Comparison of ENCODE assay signal across 8 cellular contexts in the genomic region with DNA sequence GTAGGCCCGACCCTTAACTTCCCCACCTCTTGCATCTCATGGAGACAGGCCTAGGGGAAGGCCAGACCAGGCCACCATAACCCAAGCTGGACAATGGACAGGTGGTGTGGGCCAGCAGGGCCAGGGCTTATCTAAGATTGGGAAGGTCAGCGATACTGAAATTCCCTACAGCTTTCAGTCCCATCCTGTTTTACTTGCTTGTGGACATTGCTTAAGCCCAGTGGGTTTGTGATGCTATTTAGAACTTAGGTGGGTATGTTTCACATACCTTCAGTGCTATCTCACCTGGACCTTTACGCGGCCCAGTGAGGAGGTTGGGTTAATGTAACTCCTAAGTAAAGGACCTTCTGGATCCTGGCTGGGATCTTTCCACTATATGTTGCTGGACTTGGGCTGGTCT. TPM values are rescaled to one million over a fixed set of nuclear protein-coding genes. Genes with fewer than 3 reads are reported as not detected.
DNase-seq lines count a peak whose midpoint lies in the region; TF ChIP-seq lines count a peak whose summit lies in the region.

No MANE protein-coding gene starts in this region.

- peaks cover 21% of the 10 kb centered on the region for H3K9me3 Mint-ChIP-seq in glutamatergic neuron (ENCODE audit: unreplicated experiment)

- intact Hi-C loops in sigmoid colon (cut with DNase I), result no loop called here

- H3K4me1 ChIP-seq in sigmoid colon, result peaks cover 0 to 63% (median 48%) of the 10 kb centered on the region in 4 donors

- peaks cover 50% of the 10 kb centered on the region for H3K4me1 Mint-ChIP-seq in glutamatergic neuron (ENCODE audit: low read depth, unreplicated experiment)

- no peaks in the 10 kb centered on the region for H3K27me3 ChIP-seq in sigmoid colon

- H3K27me3 Mint-ChIP-seq in glutamatergic neuron (ENCODE audit: unreplicated experiment), result peaks cover 25% of the 10 kb centered on the region

- H3K36me3 ChIP-seq in sigmoid colon, result no peaks in the 10 kb centered on the region

- DNase-seq in glutamatergic neuron (no peak), sigmoid colon (no peak), anterior cingulate cortex (lab: John Stamatoyannopoulos, UW) (no peak), DMS153 treated with DMSO at 0.1 percent for 48 hours (lab: John Stamatoyannopoulos, UW; ENCODE audit: unreplicated experiment) (no peak), hepatic stellate cell (ENCODE audit: low spot score) (no peak)
- no peak for DNase-seq in activated CD4-positive, alpha-beta T cell treated with anti-CD3 and anti-CD28 coated beads for 1 hour

- peak overlapping the region; percentile 99 for H3K27ac Mint-ChIP-seq in glutamatergic neuron (ENCODE audit: unreplicated experiment)

- TF ChIP-seq CTCF in WI38 (IDR thresholded peaks at IDR 0.05; ENCODE audit: low read depth, low read length) (no peak), glutamatergic neuron (IDR thresholded peaks at IDR 0.05; ENCODE audit: partially characterized antibody, unreplicated experiment) (no peak), sigmoid colon (IDR thresholded peaks at IDR 0.05) (no peak)

- peak overlapping the region; percentile 80 to 86 (median 80) for H3K27ac ChIP-seq in sigmoid colon

- peak; percentile 28 for TF ChIP-seq POLR2A in GM18526 (IDR thresholded peaks at IDR 0.05; ENCODE audit: extremely low read depth, insufficient read length)
- TF ChIP-seq POLR2A in sigmoid colon (IDR thresholded peaks at IDR 0.05), result no peak

- peak overlapping the region; percentile 92 for H3K4me3 Mint-ChIP-seq in glutamatergic neuron (ENCODE audit: unreplicated experiment)

- TF ChIP-seq EP300 in sigmoid colon (IDR thresholded peaks at IDR 0.05), result no peak

- H3K4me3 ChIP-seq in WI38 (ENCODE audit: low read depth, low read length), result peak overlapping the region; percentile 81
- peak overlapping the region in 2 of 4 donors; percentile 56 to 71 for H3K4me3 ChIP-seq in sigmoid colon

- no peaks in the 10 kb centered on the region for H3K9me3 ChIP-seq in sigmoid colon

- no peaks in the 10 kb centered on the region for H3K36me3 Mint-ChIP-seq in glutamatergic neuron (ENCODE audit: unreplicated experiment)

- 87% methylated on average over 4 of the region's 4 CpGs for WGBS in sigmoid colon, 2 donors

RNA-seq across cellular contexts. Expression of gene FADS2, which starts 1.7 kb away (rescaled TPM):
- total RNA-seq in glutamatergic neuron (ENCODE audit: unreplicated experiment), result 701 TPM
- total RNA-seq in sigmoid colon, result 10 to 100 TPM in 3 of 4 donors, 1 to 10 TPM in 1; 4.1 to 45.4 (median 25.5) TPM
- polyA plus RNA-seq in sigmoid colon, result 10 to 100 TPM in 1 of 3 donors, 1 to 10 TPM in 2; 3.6 to 50.2 (median 3.7) TPM

RNA-seq across cellular contexts. Expression of gene FADS1, which starts 13.0 kb away (rescaled TPM):
- total RNA-seq in glutamatergic neuron (ENCODE audit: unreplicated experiment) (155 TPM), sigmoid colon (10 to 100 TPM; 11.8 to 17.7 (median 16.6) TPM)
- 10 to 100 TPM in 1 of 3 donors, 1 to 10 TPM in 2; 1.2 to 12.6 (median 2.1) TPM for polyA plus RNA-seq in sigmoid colon

RNA-seq across cellular contexts. Expression of gene FEN1, which starts 37.1 kb away (rescaled TPM):
- total RNA-seq in glutamatergic neuron (ENCODE audit: unreplicated experiment) (15.2 TPM), sigmoid colon (1 to 10 TPM; 5.3 to 8.0 (median 7.0) TPM)
- 10 to 100 TPM in 2 of 3 donors, 1 to 10 TPM in 1; 4.2 to 39.1 (median 11.3) TPM for polyA plus RNA-seq in sigmoid colon

RNA-seq across cellular contexts. Expression of gene TMEM258, which starts 37.4 kb away (rescaled TPM):
- 82.7 TPM for total RNA-seq in glutamatergic neuron (ENCODE audit: unreplicated experiment)
- total RNA-seq in sigmoid colon, result 10 to 100 TPM; 39.9 to 64.7 (median 57.4) TPM
- polyA plus RNA-seq in sigmoid colon, result 100 to 1,000 TPM; 139 to 224 (median 148) TPM

Comparison
In these comparisons a context has a peak if more than half of its experiments do, and no peak if none do; other contexts are left out.
1. RNA of gene FADS2, which starts 1.7 kb away (total RNA-seq): 701 TPM in glutamatergic neuron (single experiment); 4.1 to 45.4 TPM in sigmoid colon; every median in the first group is over 10 times any median in the second.